In genomic region chr6:53236241-53236640, GRCh38 we compare ENCODE assay signal across 15 cellular contexts.
DNase-seq lines count a peak whose midpoint lies in the region; ATAC-seq, FAIRE-seq and TF ChIP-seq lines count a peak whose summit lies in the region.
"Had no signal": no experiment of that assay in that cellular context is flagged by ENCODE, and none has a peak within 500 bp of the region (broad histone marks: within the 10 kb centered on the region; RNA-seq: fewer than 3 reads in every experiment).

No MANE protein-coding gene starts in this region.

- H3K4me3 ChIP-seq in HepG2 (replicated peaks in 1 of 3; ENCODE audit: insufficient read depth in 1 of 3, low read depth in 2 of 3, low read length in 3 of 3) (no peak overlapping the region), sigmoid colon (no peak overlapping the region)
- H3K4me3 ChIP-seq: skin epidermis had no signal

- BruUV-seq in HepG2 (replicated peaks; lab: Mats Ljungman, UMichigan) = no TSS peak

- no peak for TF ChIP-seq CTCF in HepG2 (CRISPR knock-in tag; IDR thresholded peaks at IDR 0.05)
- no peak for TF ChIP-seq CTCF in sigmoid colon (IDR thresholded peaks at IDR 0.05)

- H3K27me3 ChIP-seq in HepG2 (ENCODE audit: control insufficient read depth in 1 of 2, insufficient read depth in 2 of 2, low read length in 2 of 2) = peaks cover 0 to 3% of the 10 kb centered on the region in 2 experiments; a peak in 1 of 5 replicates
- H3K27me3 ChIP-seq in sigmoid colon = no peaks in the 10 kb centered on the region

- peak overlapping the region; percentile 34; the same call in 1 of the 2 replicates for H3K4me2 ChIP-seq in HepG2 (ENCODE audit: low read depth, low read length)

- H3K4me1 ChIP-seq in HepG2 (ENCODE audit: insufficient read depth, low read length) (no peaks in the 10 kb centered on the region), sigmoid colon (no peaks in the 10 kb centered on the region)

- no peaks in the 10 kb centered on the region for H3K36me3 ChIP-seq in HepG2 (replicated peaks in 1 of 2; ENCODE audit: control insufficient read depth in 1 of 2, insufficient read depth in 2 of 2, low read length in 2 of 2)
- no peaks in the 10 kb centered on the region for H3K36me3 ChIP-seq in sigmoid colon

- ATAC-seq in GM19351 (IDR thresholded peaks at IDR 0.05; ENCODE audit: unreplicated experiment) = peak; percentile 41
- ATAC-seq in HG03439 (IDR thresholded peaks at IDR 0.05; ENCODE audit: unreplicated experiment) = peak; percentile 44
- peak; percentile 46; the same call in 2 of the 3 replicates for ATAC-seq in HepG2
- no peak for ATAC-seq in HG02763 (IDR thresholded peaks at IDR 0.05; ENCODE audit: unreplicated experiment)

- WGBS in HepG2 (ENCODE audit: low lambda C conversion rate) = 5% methylated on average over 3 of the region's 3 CpGs
- 54 to 63% methylated on average over 3 of the region's 3 CpGs for WGBS in sigmoid colon, 2 donors

- no peak overlapping the region for H3K27ac ChIP-seq in HepG2 (ENCODE audit: extremely low read length, insufficient read depth, low read length)
- H3K27ac ChIP-seq in sigmoid colon = no peak overlapping the region

- FAIRE-seq in HepG2 (lab: Jason Lieb, UNC) = no peak
- FAIRE-seq: A204.1, endothelial cell of umbilical vein had no signal

- TF ChIP-seq POLR2A in HepG2 (IDR thresholded peaks at IDR 0.05; ENCODE audit: insufficient read depth in 1 of 2, low read depth in 2 of 2, low read length in 2 of 2) (no peak), sigmoid colon (IDR thresholded peaks at IDR 0.05) (no peak)

- POLR2A ChIA-PET in HepG2 (lab: Yijun Ruan, JAX) = no interaction called here

- peak; percentile 18 for DNase-seq in NOMO-1 treated with DMSO at 0.1 percent for 48 hours (lab: John Stamatoyannopoulos, UW; ENCODE audit: unreplicated experiment)
- no peak for DNase-seq in NOMO-1 (lab: John Stamatoyannopoulos, UW; ENCODE audit: unreplicated experiment in 2 of 2)
- no peak for DNase-seq in HepG2 (ENCODE audit: low spot score)
- no peak for DNase-seq in sigmoid colon
- DNase-seq in NCI-H82 treated with DMSO at 0.1 percent for 48 hours (lab: John Stamatoyannopoulos, UW; ENCODE audit: unreplicated experiment) = no peak
- DNase-seq: activated CD4-positive, CD25-positive, alpha-beta regulatory T cell treated with anti-CD3 and anti-CD28 coated beads, Interleukin-2, amount 50 U/mL, for 72 hours; Karpas-422; NCI-H2171 treated with DMSO at 0.1 percent for 48 hours; Right ventricle myocardium superior had no signal

- CTCF ChIA-PET in HepG2 (lab: Yijun Ruan, JAX; ENCODE audit: low intra/inter-chr PET ratio, low total read pairs) = no interaction called here

- no peaks in the 10 kb centered on the region for H3K79me2 ChIP-seq in HepG2 (ENCODE audit: insufficient read depth, low read length)

- no peak overlapping the region for H3K9ac ChIP-seq in HepG2 (ENCODE audit: insufficient read depth, low read depth, low read length)

- H2AFZ ChIP-seq in HepG2 (ENCODE audit: low read length) = no peak overlapping the region

- no peak for TF ChIP-seq RAD21 in HepG2 (CRISPR knock-in tag; IDR thresholded peaks at IDR 0.05)

- H4K20me1 ChIP-seq in HepG2 (ENCODE audit: insufficient read depth, low read length) = no peaks in the 10 kb centered on the region

- TF ChIP-seq EP300 in HepG2 (IDR thresholded peaks at IDR 0.05; ENCODE audit: low read depth in 2 of 2, low read length in 2 of 2) (no peak), HepG2 (CRISPR knock-in tag; IDR thresholded peaks at IDR 0.05; ENCODE audit: borderline replicate concordance) (no peak), sigmoid colon (IDR thresholded peaks at IDR 0.05) (no peak)

- H3K9me3 ChIP-seq in HepG2 (ENCODE audit: low read length) (no peaks in the 10 kb centered on the region), sigmoid colon (no peaks in the 10 kb centered on the region)

- intact Hi-C loops in HepG2 (cut with micrococcal nuclease; ENCODE audit: unreplicated experiment) (no loop called here), sigmoid colon (cut with DNase I) (no loop called here)

- in situ Hi-C loops in HepG2 (cut with HindIII; ENCODE audit: extremely low pct_ligation_motif_present, low pct_unique_long_range_greater_than_20kb) = no loop called here

TF ChIP-seq in HepG2, 621 proteins besides CTCF, POLR2A, EP300 and RAD21:
- no peak for TF ChIP-seq EED (CRISPR knock-in tag; IDR thresholded peaks at IDR 0.05)
- no peak for TF ChIP-seq ZFP82 (CRISPR knock-in tag; IDR thresholded peaks at IDR 0.05; ENCODE audit: borderline replicate concordance)
